ENCODE assay signal across 9 cellular contexts in the genomic region with DNA sequence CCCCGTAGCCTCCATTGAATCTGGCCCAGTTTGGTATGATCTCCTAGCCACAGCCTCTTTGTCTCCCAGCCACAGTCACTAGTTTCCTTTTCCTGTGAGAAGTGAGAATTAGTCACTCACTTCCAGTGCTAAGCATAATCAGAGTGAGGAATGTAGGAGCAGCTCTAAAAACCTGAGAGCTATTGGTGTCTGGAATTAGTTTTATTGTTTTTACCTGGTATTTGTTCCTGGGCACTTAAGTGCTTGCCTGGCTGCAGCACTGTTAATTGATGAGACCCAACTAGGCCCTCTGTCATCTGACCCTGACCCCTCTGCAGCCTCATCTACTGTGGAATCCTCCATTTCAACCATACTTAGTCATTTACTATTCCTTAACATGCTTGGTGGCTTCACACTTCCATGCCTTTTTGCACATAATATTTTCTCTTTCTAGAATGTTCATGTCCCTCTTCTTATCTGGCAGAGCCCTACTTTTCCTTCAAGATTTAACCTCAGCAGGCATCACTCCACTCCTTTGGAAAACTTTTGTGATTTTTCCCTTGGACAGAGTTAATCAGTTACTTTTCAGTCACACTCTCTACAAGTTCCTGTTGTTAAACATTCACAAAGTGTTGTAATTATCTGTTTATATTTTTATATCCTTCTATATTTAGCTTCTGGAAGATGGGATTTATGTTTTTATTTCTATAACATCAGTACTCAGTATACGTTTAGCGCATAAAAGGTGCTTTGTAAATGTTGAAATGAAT. TPM values are rescaled to one million over a fixed set of nuclear protein-coding genes. Genes with fewer than 3 reads are reported as not detected.
A peak's percentile ranks its signal among the peaks of the same experiment; 100 is the strongest.
DNase-seq lines count a peak whose midpoint lies in the region; ATAC-seq and TF ChIP-seq lines count a peak whose summit lies in the region.
"Had no signal": no experiment of that assay in that cellular context is flagged by ENCODE, and none has a peak within 500 bp of the region (broad histone marks: within the 10 kb centered on the region; RNA-seq: fewer than 3 reads in every experiment).

No MANE protein-coding gene starts in this region.

- peak overlapping the region; percentile 72 for H3K27ac Mint-ChIP-seq in activated naive CD8-positive, alpha-beta T cell treated with anti-CD3 and anti-CD28 coated beads, Interleukin-2, amount 10 ng/mL, durations not matched to agents 7 days and 5 days

- no peaks in the 10 kb centered on the region for H3K9me3 ChIP-seq in A673 (ENCODE audit: low read depth, low read length, poor library complexity, severe bottlenecking)
- H3K9me3 ChIP-seq in GM23248 (ENCODE audit: low read depth) = no peaks in the 10 kb centered on the region
- H3K9me3 ChIP-seq in liver (ENCODE audit: control insufficient read depth in 4 of 4, low read length in 3 of 4) = no peaks in the 10 kb centered on the region
- H3K9me3 ChIP-seq in SJCRH30 (replicated peaks) = no peaks in the 10 kb centered on the region

- peaks cover 9% of the 10 kb centered on the region for H3K36me3 Mint-ChIP-seq in activated naive CD8-positive, alpha-beta T cell treated with anti-CD3 and anti-CD28 coated beads, Interleukin-2, amount 10 ng/mL, durations not matched to agents 7 days and 5 days

- H3K4me1 ChIP-seq in A673 (ENCODE audit: insufficient read depth, low read length, poor library complexity, severe bottlenecking) (peaks cover 74% of the 10 kb centered on the region), GM23248 (ENCODE audit: insufficient read depth) (peaks cover 21% of the 10 kb centered on the region), liver (ENCODE audit: control insufficient read depth in 4 of 4, insufficient read depth in 4 of 4, low read length in 3 of 4) (peaks cover 28 to 75% (median 62%) of the 10 kb centered on the region in 4 donors), SJCRH30 (no peaks in the 10 kb centered on the region)

- peak; percentile 65 for ATAC-seq in activated naive CD8-positive, alpha-beta T cell treated with anti-CD3 and anti-CD28 coated beads, Interleukin-2, amount 10 ng/mL, durations not matched to agents 7 days and 5 days (ENCODE audit: low read depth)
- ATAC-seq in HG02759 (IDR thresholded peaks at IDR 0.05; ENCODE audit: unreplicated experiment) = no peak

- H3K4me3 Mint-ChIP-seq in activated naive CD8-positive, alpha-beta T cell treated with anti-CD3 and anti-CD28 coated beads, Interleukin-2, amount 10 ng/mL, durations not matched to agents 7 days and 5 days = peak overlapping the region; percentile 52

- no TSS peak for BruUV-seq in A673 (replicated peaks; lab: Mats Ljungman, UMichigan)

- in situ Hi-C loops in GM23248 (cut with MboI) = no loop called here

- H4K20me1 ChIP-seq in GM23248 (ENCODE audit: insufficient read depth) = peaks cover 7% of the 10 kb centered on the region; the same call in 1 of the 2 replicates

- peak in 1 of 2 donors; percentile 9 for TF ChIP-seq RAD21 in liver (IDR thresholded peaks at IDR 0.05)

- no peaks in the 10 kb centered on the region for H3K27me3 Mint-ChIP-seq in activated naive CD8-positive, alpha-beta T cell treated with anti-CD3 and anti-CD28 coated beads, Interleukin-2, amount 10 ng/mL, durations not matched to agents 7 days and 5 days

- 84 to 87% methylated on average over 3 of the region's 3 CpGs for WGBS in GM23248 (ENCODE audit: low coverage in 1 of 2, low lambda C conversion rate in 2 of 2, missing lambda C conversion rate in 2 of 2), 2 experiments
- WGBS in liver = 36% methylated on average over 3 of the region's 3 CpGs

- TF ChIP-seq CTCF in A673 (conservative IDR thresholded peaks at IDR 0.05; ENCODE audit: low read depth, low read length) (no peak), liver (IDR thresholded peaks at IDR 0.05; ENCODE audit: low read depth, low read length, missing input control) (no peak)

- DNase-seq in A673 (ENCODE audit: low spot score) (peak; percentile 51), GM23248 (peak; percentile 77), SJCRH30 (no peak), C1 segment of cervical spinal cord (lab: John Stamatoyannopoulos, UW) (no peak), NCI-H345 (lab: John Stamatoyannopoulos, UW) (no peak)
- DNase-seq in activated naive CD8-positive, alpha-beta T cell treated with anti-CD3 and anti-CD28 coated beads, Interleukin-2, amount 10 ng/mL, durations not matched to agents 7 days and 5 days = no peak
- DNase-seq: foreskin melanocyte had no signal

- peaks cover 97% of the 10 kb centered on the region for H3K79me2 ChIP-seq in GM23248 (ENCODE audit: insufficient read depth)

- no peaks in the 10 kb centered on the region for H3K36me3 ChIP-seq in A673 (ENCODE audit: insufficient read depth, low read length, poor library complexity, severe bottlenecking)
- H3K36me3 ChIP-seq in GM23248 (ENCODE audit: low read depth) = no peaks in the 10 kb centered on the region
- no peaks in the 10 kb centered on the region for H3K36me3 ChIP-seq in liver (ENCODE audit: control insufficient read depth in 4 of 4, insufficient read depth in 3 of 4, low read depth in 1 of 4, low read length in 3 of 4)
- H3K36me3 ChIP-seq in SJCRH30 = peaks cover under 1% of the 10 kb centered on the region; the same call in 1 of the 2 replicates

- H3K4me3 ChIP-seq in A673 (ENCODE audit: low read depth, low read length, poor library complexity, severe bottlenecking) (no peak overlapping the region), GM23248 (no peak overlapping the region), liver (ENCODE audit: low read depth in 1 of 3, low read length in 3 of 3) (no peak overlapping the region), SJCRH30 (no peak overlapping the region)

- H3F3A ChIP-seq in GM23248 (ENCODE audit: insufficient read depth) = peaks cover 24% of the 10 kb centered on the region

- H3K27ac ChIP-seq in A673 (ENCODE audit: low read depth, low read length, poor library complexity, severe bottlenecking) (no peak overlapping the region), GM23248 (peak overlapping the region; percentile 63), liver (ENCODE audit: low read depth in 1 of 2, low read length in 2 of 2) (peak overlapping the region; percentile 49 to 82), SJCRH30 (no peak overlapping the region)

- peak overlapping the region; percentile 40 for H3K4me2 ChIP-seq in GM23248 (ENCODE audit: unreplicated experiment)

- H3K9ac ChIP-seq in GM23248 (no peak overlapping the region), liver (ENCODE audit: low read depth in 1 of 2, low read length in 2 of 2) (peak overlapping the region in 1 of 2 donors; percentile 51)

- H3K9me2 ChIP-seq in GM23248 (ENCODE audit: insufficient read depth) = no peaks in the 10 kb centered on the region

- CTCF ChIA-PET in A673 (lab: Charles Lee) = interaction anchor here (0.6 kb wide), 1 partner anchor 43 kb away, joined by 7 read pairs; no protein-coding TSS in a partner anchor

- intact Hi-C loops in A673 (cut with micrococcal nuclease; ENCODE audit: unreplicated experiment) = no loop called here

- POLR2A ChIA-PET in A673 (lab: Charles Lee; ENCODE audit: low non-redundant PET) = no interaction called here
- POLR2A ChIA-PET in activated naive CD8-positive, alpha-beta T cell treated with anti-CD3 and anti-CD28 coated beads, Interleukin-2, amount 10 ng/mL, durations not matched to agents 7 days and 5 days (lab: Charles Lee) = interaction anchor here (0.6 to 1.6 kb wide), 2 partner anchors 14 to 50 kb away, joined by 4 read pairs; no protein-coding TSS in a partner anchor

- peak overlapping the region; percentile 16; the same call in 1 of the 2 replicates for H2AFZ ChIP-seq in GM23248

- H3K27me3 ChIP-seq in A673 (replicated peaks; ENCODE audit: insufficient read depth, low read depth, low read length, poor library complexity) = no peaks in the 10 kb centered on the region
- no peaks in the 10 kb centered on the region for H3K27me3 ChIP-seq in GM23248 (replicated peaks; ENCODE audit: insufficient read depth)
- H3K27me3 ChIP-seq in liver (ENCODE audit: control insufficient read depth in 4 of 4, insufficient read depth in 4 of 4, low read length in 3 of 4) = no peaks in the 10 kb centered on the region
- no peaks in the 10 kb centered on the region for H3K27me3 ChIP-seq in SJCRH30

- peaks cover 51% of the 10 kb centered on the region for H3K4me1 Mint-ChIP-seq in activated naive CD8-positive, alpha-beta T cell treated with anti-CD3 and anti-CD28 coated beads, Interleukin-2, amount 10 ng/mL, durations not matched to agents 7 days and 5 days

- H3K9me3 Mint-ChIP-seq in activated naive CD8-positive, alpha-beta T cell treated with anti-CD3 and anti-CD28 coated beads, Interleukin-2, amount 10 ng/mL, durations not matched to agents 7 days and 5 days = no peaks in the 10 kb centered on the region

TF ChIP-seq in liver, 16 proteins besides CTCF, POLR2A, EP300 and RAD21 (continues in another document):
- TF ChIP-seq RXRA (IDR thresholded peaks at IDR 0.05) (peak in 1 of 2 donors; percentile 30), HNF4A (conservative IDR thresholded peaks at IDR 0.05) (peak in 1 of 2 donors; percentile 16), YY1 (IDR thresholded peaks at IDR 0.05) (no peak), TAF1 (conservative IDR thresholded peaks at IDR 0.05) (no peak), SP1 (IDR thresholded peaks at IDR 0.05) (peak; percentile 20)

RNA-seq across cellular contexts. Expression of gene PDE8A, which starts 48.8 kb away (rescaled TPM):
- total RNA-seq in A673 (2021) = 69.8 and 80.7 TPM in 2 replicates
- total RNA-seq in GM23248 (2014; rRNA removed; shearing (Covaris generic)) = 22.7 and 28.5 TPM in 2 replicates
- polyA plus RNA-seq in GM23248 (2016; fragmentation: Nextera tagmentation; extraction: Ambion mirVana) = 13.9 and 14.0 TPM in 2 replicates
- total RNA-seq in activated naive CD8-positive, alpha-beta T cell treated with anti-CD3 and anti-CD28 coated beads, Interleukin-2, amount 10 ng/mL, durations not matched to agents 7 days and 5 days = 10 to 100 TPM; 22.3 to 27.7 TPM
- total RNA-seq in liver = 10 to 100 TPM; 14.6 to 47.5 TPM
- polyA plus RNA-seq in liver = 10 to 100 TPM; 11.2 to 18.6 TPM
- total RNA-seq in SJCRH30 (2014; rRNA removed; shearing (Covaris generic)) = 17.6 and 19.6 TPM in 2 replicates

Comparison
In these comparisons a context has a peak if more than half of its experiments do, and no peak if none do; other contexts are left out.
1. DNase-seq: peak in A673 (single experiment) and GM23248 (single experiment); none in activated naive CD8-positive, alpha-beta T cell treated with anti-CD3 and anti-CD28 coated beads, Interleukin-2, amount 10 ng/mL, durations not matched to agents 7 days and 5 days (single experiment), SJCRH30 (0 of 2), C1 segment of cervical spinal cord (0 of 14) and NCI-H345 (single experiment).
2. H3K27ac ChIP-seq: peak in GM23248 (single experiment) and liver (2 of 2); none in A673 (single experiment) and SJCRH30 (single experiment).